27 cellular contexts compared by ENCODE assay signal in the genomic region with DNA sequence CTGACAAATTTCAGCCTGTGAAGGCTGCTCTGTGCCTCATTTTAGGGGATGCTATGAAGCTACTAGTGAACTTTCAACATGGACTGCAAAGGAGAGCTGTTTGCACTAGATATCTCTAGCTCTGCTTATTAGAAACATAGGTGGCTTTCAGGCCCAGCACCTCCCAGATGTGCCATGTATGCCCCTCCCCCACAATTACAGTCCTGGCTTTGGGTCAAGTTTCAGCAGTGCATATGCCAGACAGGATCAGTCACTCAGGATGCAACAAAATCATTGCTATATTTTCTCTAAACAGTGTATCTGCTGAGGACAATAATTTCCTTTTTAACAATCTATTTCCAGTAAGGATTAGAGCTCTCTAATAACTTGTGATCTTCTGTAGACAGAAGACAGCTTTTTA.
DNase-seq lines count a peak whose midpoint lies in the region; ATAC-seq and TF ChIP-seq lines count a peak whose summit lies in the region.
"Had no signal": no experiment of that assay in that cellular context is flagged by ENCODE, and none has a peak within 500 bp of the region (broad histone marks: within the 10 kb centered on the region; RNA-seq: fewer than 3 reads in every experiment).

No MANE protein-coding gene starts in this region.

- H2AK5ac ChIP-seq in mesendoderm (ENCODE audit: low read length), result no peak overlapping the region

- H3K27ac ChIP-seq in WERI-Rb-1, result no peak overlapping the region
- H3K27ac ChIP-seq in mesendoderm (ENCODE audit: low read depth, low read length), result no peak overlapping the region
- H3K27ac ChIP-seq: gastrocnemius medialis, neural progenitor cell, parathyroid adenoma had no signal

- H4K5ac ChIP-seq in mesendoderm (ENCODE audit: low read length), result no peak overlapping the region

- no peak for ATAC-seq in HG02571 (IDR thresholded peaks at IDR 0.05; ENCODE audit: unreplicated experiment)
- ATAC-seq: activated T-cell treated with anti-CD3 and anti-CD28 coated beads, Interleukin-2, amount 50 U/mL, for 4 hours; gastrocnemius medialis; K562; left colon; stimulated activated memory B cell treated with anti-CD40 and anti-IgM and Interleukin-4, amounts not matched to agents 10 μg/mL and 1 μg/mL and 100 μg/mL, for 72 hours had no signal

- peak; percentile 0 for DNase-seq in DMS53 (lab: John Stamatoyannopoulos, UW)
- no peak for DNase-seq in DMS53 treated with DMSO at 0.1 percent for 48 hours (lab: John Stamatoyannopoulos, UW; ENCODE audit: unreplicated experiment)
- peak; percentile 45 for DNase-seq in NCI-H2171 (lab: John Stamatoyannopoulos, UW)
- peak; percentile 47 for DNase-seq in WERI-Rb-1
- DNase-seq in mesendoderm, result peak; percentile 11
- DNase-seq in NCI-H1436 (lab: John Stamatoyannopoulos, UW), result no peak
- DNase-seq in activated CD8-positive, alpha-beta memory T cell treated with anti-CD3 and anti-CD28 coated beads, Interleukin-2, amount 50 U/mL, for 48 hours, result no peak
- DNase-seq: 8988T; activated CD4-positive, alpha-beta T cell treated with anti-CD3 and anti-CD28 coated beads, Interleukin-2, amount 50 U/mL, for 1 hour; activated CD4-positive, CD25-positive, alpha-beta regulatory T cell; activated gamma-delta T cell; activated naive CD8-positive, alpha-beta T cell treated with anti-CD3 and anti-CD28 coated beads for 36 hours; activated T-cell treated with anti-CD3 and anti-CD28 coated beads, Interleukin-2, amount 50 U/mL, for 4 hours; aorta; gastrocnemius medialis; hippocampal formation; left colon; mesenchymal stem cell; NCI-H1092 treated with DMSO at 0.1 percent for 48 hours; NCI-H2081 treated with DMSO at 0.1 percent for 48 hours; NCI-H526 treated with DMSO at 0.1 percent for 48 hours; retina had no signal

- H3K79me2 ChIP-seq in mesendoderm (ENCODE audit: control insufficient read depth, insufficient read depth, low read length), result no peaks in the 10 kb centered on the region
- H3K79me2 ChIP-seq: parathyroid adenoma had no signal

- H3K79me1 ChIP-seq in mesendoderm (ENCODE audit: low read length), result no peaks in the 10 kb centered on the region

- H3K27me3 ChIP-seq in WERI-Rb-1 (ENCODE audit: insufficient read depth, low read depth, severe bottlenecking) (no peaks in the 10 kb centered on the region), mesendoderm (ENCODE audit: insufficient read depth, low read length, poor library complexity) (no peaks in the 10 kb centered on the region)
- H3K27me3 ChIP-seq: gastrocnemius medialis, neural progenitor cell had no signal

- TF ChIP-seq CTCF in WERI-Rb-1 (IDR thresholded peaks at IDR 0.05; ENCODE audit: low read depth, low read length), result no peak

- no peak overlapping the region for H3K56ac ChIP-seq in mesendoderm (ENCODE audit: low read length)

- no peak overlapping the region for H3K4me2 ChIP-seq in mesendoderm (ENCODE audit: low read length)
- H3K4me2 ChIP-seq: neural progenitor cell had no signal

- H3K4me3 ChIP-seq in WERI-Rb-1 (ENCODE audit: low read depth, low read length) (no peak overlapping the region), mesendoderm (ENCODE audit: low read length) (no peak overlapping the region)
- H3K4me3 ChIP-seq: gastrocnemius medialis, K562, neural progenitor cell had no signal

- H3K9me3 ChIP-seq in WERI-Rb-1 (ENCODE audit: severe bottlenecking), result no peaks in the 10 kb centered on the region
- H3K9me3 ChIP-seq: gastrocnemius medialis had no signal

- H3K36me3 ChIP-seq in WERI-Rb-1, result no peaks in the 10 kb centered on the region
- H3K36me3 ChIP-seq in mesendoderm (ENCODE audit: control insufficient read depth, insufficient read depth, low read length), result no peaks in the 10 kb centered on the region
- H3K36me3 ChIP-seq: gastrocnemius medialis, neural progenitor cell had no signal

- no peak overlapping the region for H3K9ac ChIP-seq in mesendoderm (ENCODE audit: low read length)
- H3K9ac ChIP-seq: neural progenitor cell, parathyroid adenoma had no signal

- peaks cover 6% of the 10 kb centered on the region for H3K4me1 ChIP-seq in mesendoderm (ENCODE audit: control insufficient read depth, low read depth, low read length)
- H3K4me1 ChIP-seq: gastrocnemius medialis, neural progenitor cell, parathyroid adenoma had no signal

- H2BK120ac ChIP-seq in mesendoderm (ENCODE audit: low read depth, low read length), result no peak overlapping the region

- no peak overlapping the region for H3K23ac ChIP-seq in mesendoderm (ENCODE audit: low read length)

- no peak overlapping the region for H3K18ac ChIP-seq in mesendoderm (ENCODE audit: low read length)

- no peak overlapping the region for H3K4ac ChIP-seq in mesendoderm (ENCODE audit: low read depth, low read length)

- H2BK15ac ChIP-seq in mesendoderm (replicated peaks; ENCODE audit: low read depth), result no peak overlapping the region

- H2BK5ac ChIP-seq in mesendoderm (ENCODE audit: low read length), result no peak overlapping the region

- H4K8ac ChIP-seq in mesendoderm (ENCODE audit: low read depth, low read length), result no peak overlapping the region

Comparison
In these comparisons a context has a peak if more than half of its experiments do, and no peak if none do; other contexts are left out.
1. DNase-seq: peak in DMS53 (single experiment), NCI-H2171 (single experiment), WERI-Rb-1 (single experiment) and mesendoderm (single experiment); none in DMS53 treated with DMSO at 0.1 percent for 48 hours (single experiment), NCI-H1436 (single experiment) and activated CD8-positive, alpha-beta memory T cell treated with anti-CD3 and anti-CD28 coated beads, Interleukin-2, amount 50 U/mL, for 48 hours (single experiment).